Comparison of ENCODE assay signal across 1 cellular context in genomic region chr10:69573056-69573806, GRCh38.
TF ChIP-seq lines count a peak whose summit lies in the region.

A gene with protein sequence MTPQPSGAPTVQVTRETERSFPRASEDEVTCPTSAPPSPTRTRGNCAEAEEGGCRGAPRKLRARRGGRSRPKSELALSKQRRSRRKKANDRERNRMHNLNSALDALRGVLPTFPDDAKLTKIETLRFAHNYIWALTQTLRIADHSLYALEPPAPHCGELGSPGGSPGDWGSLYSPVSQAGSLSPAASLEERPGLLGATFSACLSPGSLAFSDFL (minus strand): TSS chr10:69573422. CDS start chr10:69573043, 379 bp downstream.

TF ChIP-seq in WTC11, 78 proteins besides CTCF, POLR2A, EP300 and RAD21 (continued from another document):
- 0 out of 2 replicates have a peak, but pooled peaks have one; percentile 69 for TF ChIP-seq RELA (CRISPR knock-in tag; IDR thresholded peaks at IDR 0.05; ENCODE audit: borderline replicate concordance)
- TF ChIP-seq TEAD1 (CRISPR knock-in tag; IDR thresholded peaks at IDR 0.05): peak; percentile 51; the same call in 1 of the 2 replicates
- TF ChIP-seq NFE2L1 (CRISPR knock-in tag; IDR thresholded peaks at IDR 0.05): peak; percentile 14; the same call in 1 of the 2 replicates
